9 cellular contexts compared by ENCODE assay signal in the genomic region with DNA sequence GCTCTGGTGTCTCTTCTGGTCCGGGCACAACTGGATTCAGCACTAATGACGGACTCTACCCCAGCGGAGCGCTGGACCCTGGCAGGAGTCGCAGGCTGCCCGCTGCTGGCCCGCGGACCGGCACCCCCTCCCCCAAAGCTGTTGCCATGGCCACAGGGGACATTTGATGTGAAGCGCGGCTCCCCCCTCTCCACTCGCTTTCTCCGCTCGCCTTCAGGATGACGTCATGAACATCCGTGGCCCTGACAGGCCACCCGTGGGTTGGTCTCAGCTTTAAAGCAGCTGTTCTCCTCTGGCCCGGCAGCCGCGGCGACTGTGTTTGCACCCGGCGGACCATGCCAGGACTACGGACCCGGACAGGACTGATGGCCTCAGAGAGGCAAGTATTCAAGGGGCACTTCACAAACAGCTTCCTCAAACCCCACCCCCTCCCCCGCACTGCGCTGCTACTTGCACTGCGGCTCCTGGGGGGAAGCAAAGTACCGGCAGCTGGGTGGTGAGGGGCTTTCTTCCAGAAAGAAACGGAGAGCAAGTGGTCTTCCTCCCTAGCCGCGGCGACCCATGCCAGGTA. TPM values are rescaled to one million over a fixed set of nuclear protein-coding genes. Genes with fewer than 3 reads are reported as not detected.
DNase-seq lines count a peak whose midpoint lies in the region; ATAC-seq and TF ChIP-seq lines count a peak whose summit lies in the region.
"Had no signal": no experiment of that assay in that cellular context is flagged by ENCODE, and none has a peak within 500 bp of the region (broad histone marks: within the 10 kb centered on the region; RNA-seq: fewer than 3 reads in every experiment).

No MANE protein-coding gene starts in this region.

- H4K20me1 ChIP-seq in GM23248 (ENCODE audit: insufficient read depth), result no peaks in the 10 kb centered on the region

- H3F3A ChIP-seq in GM23248 (ENCODE audit: insufficient read depth), result no peaks in the 10 kb centered on the region

- H3K9ac ChIP-seq in GM23248, result no peak overlapping the region

- peak in 1 of 2 donors; percentile 20 for DNase-seq in cardiac muscle cell (ENCODE audit: low read depth in 1 of 2, low spot score in 1 of 2)
- no peak for DNase-seq in left ventricle myocardium superior
- no peak for DNase-seq in WTC11 (ENCODE audit: low spot score)
- peak; percentile 27 for DNase-seq in medulla oblongata (ENCODE audit: extremely low spot score)
- DNase-seq in thoracic aorta (ENCODE audit: low spot score), result no peak
- DNase-seq in effector CD4-positive, alpha-beta T cell, result no peak
- DNase-seq in GM23248, result no peak
- DNase-seq: activated naive CD4-positive, alpha-beta T cell treated with anti-CD3 and anti-CD28 coated beads, Interleukin-2, amount 50 U/mL, for 16 hours had no signal

- in situ Hi-C loops in GM23248 (cut with MboI), result no loop called here

- H3K27me3 Mint-ChIP-seq in WTC11 (ENCODE audit: low read depth), result peaks cover 75% of the 10 kb centered on the region

- H3K36me3 Mint-ChIP-seq in WTC11, result no peaks in the 10 kb centered on the region

- H3K9me3 ChIP-seq in cardiac muscle cell (ENCODE audit: low read depth) (no peaks in the 10 kb centered on the region), thoracic aorta (no peaks in the 10 kb centered on the region), GM23248 (ENCODE audit: low read depth) (no peaks in the 10 kb centered on the region)

- no peaks in the 10 kb centered on the region for H3K9me2 ChIP-seq in GM23248 (ENCODE audit: insufficient read depth)

- POLR2A ChIA-PET in WTC11 (lab: Charles Lee), result interaction anchor here (0.5 kb wide), 1 partner anchor 602 kb away, joined by 6 read pairs; no protein-coding TSS in a partner anchor

- H3K4me3 ChIP-seq in cardiac muscle cell, result peak overlapping the region; percentile 19
- peak overlapping the region; percentile 14 for H3K4me3 ChIP-seq in thoracic aorta
- H3K4me3 ChIP-seq in GM23248, result no peak overlapping the region

- H3K9me3 Mint-ChIP-seq in WTC11, result no peaks in the 10 kb centered on the region

- H3K27me3 ChIP-seq in cardiac muscle cell (peaks cover 78% of the 10 kb centered on the region), thoracic aorta (replicated peaks; ENCODE audit: insufficient read depth) (peaks cover 20% of the 10 kb centered on the region), GM23248 (replicated peaks; ENCODE audit: insufficient read depth) (peaks cover 45% of the 10 kb centered on the region)

- H2AFZ ChIP-seq in GM23248, result no peak overlapping the region

- no peak overlapping the region for H3K27ac ChIP-seq in cardiac muscle cell
- H3K27ac ChIP-seq in thoracic aorta, result no peak overlapping the region
- no peak overlapping the region for H3K27ac ChIP-seq in GM23248

- 2 to 4% methylated on average over 28 to 33 of the region's 33 CpGs for WGBS in GM23248 (ENCODE audit: low coverage in 1 of 2, low lambda C conversion rate in 2 of 2, missing lambda C conversion rate in 2 of 2), 2 experiments

- no peak overlapping the region for H3K4me2 ChIP-seq in GM23248 (ENCODE audit: unreplicated experiment)

- no peak for TF ChIP-seq CTCF in cardiac muscle cell (IDR thresholded peaks at IDR 0.05; ENCODE audit: low read depth, low read length)
- no peak for TF ChIP-seq CTCF in WTC11 (IDR thresholded peaks at IDR 0.05)
- TF ChIP-seq CTCF in thoracic aorta (IDR thresholded peaks at IDR 0.05), result no peak

- intact Hi-C loops in left ventricle myocardium superior (cut with micrococcal nuclease), result no loop called here

- no peaks in the 10 kb centered on the region for H3K36me3 ChIP-seq in cardiac muscle cell
- H3K36me3 ChIP-seq in thoracic aorta, result no peaks in the 10 kb centered on the region
- H3K36me3 ChIP-seq in GM23248 (ENCODE audit: low read depth), result no peaks in the 10 kb centered on the region

- H3K79me2 ChIP-seq in GM23248 (ENCODE audit: insufficient read depth), result no peaks in the 10 kb centered on the region

- peaks cover 13% of the 10 kb centered on the region for H3K4me1 ChIP-seq in cardiac muscle cell (ENCODE audit: low read depth)
- H3K4me1 ChIP-seq in thoracic aorta (ENCODE audit: control insufficient read depth in 1 of 2, low read depth in 2 of 2), result peaks cover 0 to 19% of the 10 kb centered on the region in 2 donors
- no peaks in the 10 kb centered on the region for H3K4me1 ChIP-seq in GM23248 (ENCODE audit: insufficient read depth)

- H3K4me3 Mint-ChIP-seq in WTC11, result peak overlapping the region; percentile 71

- H3K4me1 Mint-ChIP-seq in WTC11, result peaks cover 51% of the 10 kb centered on the region

- CTCF ChIA-PET in WTC11 (lab: Charles Lee), result interaction anchor here (1.1 to 1.5 kb wide), 2 partner anchors 9 to 116 kb away, joined by 5 to 13 read pairs; no protein-coding TSS in a partner anchor

- H3K27ac Mint-ChIP-seq in WTC11, result no peak overlapping the region

- ATAC-seq in left ventricle myocardium superior, result no peak
- peak; percentile 18 for ATAC-seq in WTC11
- ATAC-seq in thoracic aorta (ENCODE audit: insufficient number of reproducible peaks, low FRiP score, low read depth), result no peak
- no peak for ATAC-seq in HG02840 (IDR thresholded peaks at IDR 0.05; ENCODE audit: low FRiP score, unreplicated experiment)

TF ChIP-seq in WTC11, 78 proteins besides CTCF, POLR2A, EP300 and RAD21 (continues in another document):
- TF ChIP-seq CBFB (CRISPR knock-in tag; IDR thresholded peaks at IDR 0.05; ENCODE audit: low read depth) (no peak), NR3C1 (CRISPR knock-in tag; conservative IDR thresholded peaks at IDR 0.05; ENCODE audit: low read depth) (no peak), RORB (CRISPR knock-in tag; IDR thresholded peaks at IDR 0.05) (no peak), NR1H2 (CRISPR knock-in tag; IDR thresholded peaks at IDR 0.05) (no peak), FOXJ3 (CRISPR knock-in tag; IDR thresholded peaks at IDR 0.05; ENCODE audit: borderline replicate concordance) (no peak), ETV6 (CRISPR knock-in tag; IDR thresholded peaks at IDR 0.05) (no peak)
- TF ChIP-seq, protein P1, sequence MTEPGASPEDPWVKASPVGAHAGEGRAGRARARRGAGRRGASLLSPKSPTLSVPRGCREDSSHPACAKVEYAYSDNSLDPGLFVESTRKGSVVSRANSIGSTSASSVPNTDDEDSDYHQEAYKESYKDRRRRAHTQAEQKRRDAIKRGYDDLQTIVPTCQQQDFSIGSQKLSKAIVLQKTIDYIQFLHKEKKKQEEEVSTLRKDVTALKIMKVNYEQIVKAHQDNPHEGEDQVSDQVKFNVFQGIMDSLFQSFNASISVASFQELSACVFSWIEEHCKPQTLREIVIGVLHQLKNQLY (CRISPR knock-in tag; IDR thresholded peaks at IDR 0.05), result no peak
- TF ChIP-seq, protein P2, sequence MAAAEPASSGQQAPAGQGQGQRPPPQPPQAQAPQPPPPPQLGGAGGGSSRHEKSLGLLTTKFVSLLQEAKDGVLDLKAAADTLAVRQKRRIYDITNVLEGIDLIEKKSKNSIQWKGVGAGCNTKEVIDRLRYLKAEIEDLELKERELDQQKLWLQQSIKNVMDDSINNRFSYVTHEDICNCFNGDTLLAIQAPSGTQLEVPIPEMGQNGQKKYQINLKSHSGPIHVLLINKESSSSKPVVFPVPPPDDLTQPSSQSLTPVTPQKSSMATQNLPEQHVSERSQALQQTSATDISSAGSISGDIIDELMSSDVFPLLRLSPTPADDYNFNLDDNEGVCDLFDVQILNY (CRISPR knock-in tag; IDR thresholded peaks at IDR 0.05), result no peak
- TF ChIP-seq, protein P3, sequence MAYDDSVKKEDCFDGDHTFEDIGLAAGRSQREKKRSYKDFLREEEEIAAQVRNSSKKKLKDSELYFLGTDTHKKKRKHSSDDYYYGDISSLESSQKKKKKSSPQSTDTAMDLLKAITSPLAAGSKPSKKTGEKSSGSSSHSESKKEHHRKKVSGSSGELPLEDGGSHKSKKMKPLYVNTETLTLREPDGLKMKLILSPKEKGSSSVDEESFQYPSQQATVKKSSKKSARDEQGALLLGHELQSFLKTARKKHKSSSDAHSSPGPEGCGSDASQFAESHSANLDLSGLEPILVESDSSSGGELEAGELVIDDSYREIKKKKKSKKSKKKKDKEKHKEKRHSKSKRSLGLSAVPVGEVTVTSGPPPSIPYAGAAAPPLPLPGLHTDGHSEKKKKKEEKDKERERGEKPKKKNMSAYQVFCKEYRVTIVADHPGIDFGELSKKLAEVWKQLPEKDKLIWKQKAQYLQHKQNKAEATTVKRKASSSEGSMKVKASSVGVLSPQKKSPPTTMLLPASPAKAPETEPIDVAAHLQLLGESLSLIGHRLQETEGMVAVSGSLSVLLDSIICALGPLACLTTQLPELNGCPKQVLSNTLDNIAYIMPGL (CRISPR knock-in tag; IDR thresholded peaks at IDR 0.05), result no peak

RNA-seq across cellular contexts. Expression of a gene that starts 16.7 kb away (rescaled TPM):
- 34.0 and 53.6 TPM in 2 replicates for total RNA-seq in cardiac muscle cell
- 19.7 and 20.9 TPM in 2 replicates for polyA plus RNA-seq in cardiac muscle cell
- 9.8 TPM for total RNA-seq in left ventricle myocardium superior
- total RNA-seq in WTC11 (2021), result 118 to 183 TPM (median 125 TPM) in 3 replicates
- total RNA-seq in thoracic aorta, result 10 to 100 TPM; 36.0 to 36.3 TPM
- total RNA-seq in GM23248 (2014; rRNA removed; shearing (Covaris generic)), result 35.9 and 49.1 TPM in 2 replicates
- polyA plus RNA-seq in GM23248 (2016; fragmentation: Nextera tagmentation; extraction: Ambion mirVana), result 22.3 and 23.9 TPM in 2 replicates

RNA-seq across cellular contexts. Expression of a gene that starts 34.4 kb away (rescaled TPM):
- total RNA-seq in cardiac muscle cell (0.69 and 1.3 TPM in 2 replicates), left ventricle myocardium superior (3.6 TPM), WTC11 (2021) (3.8 to 5.6 TPM (median 4.5 TPM) in 3 replicates), thoracic aorta (10 to 100 TPM; 16.2 to 32.1 TPM)
- polyA plus RNA-seq in cardiac muscle cell (not detected in 2 replicates), GM23248 (2016; fragmentation: Nextera tagmentation; extraction: Ambion mirVana) (0.93 and 1.4 TPM in 2 replicates)
- total RNA-seq in GM23248 (2014; rRNA removed; shearing (Covaris generic)), result not detected in 2 replicates

RNA-seq across cellular contexts. Expression of a gene that starts 58.0 kb away (rescaled TPM):
- 12.7 and 18.0 TPM in 2 replicates for total RNA-seq in cardiac muscle cell
- 10.6 and 13.6 TPM in 2 replicates for polyA plus RNA-seq in cardiac muscle cell
- total RNA-seq in left ventricle myocardium superior, result 7.6 TPM
- 5.8 to 6.1 TPM (median 6.1 TPM) in 3 replicates for total RNA-seq in WTC11 (2021)
- total RNA-seq in thoracic aorta, result 1 to 10 TPM; 6.0 to 8.5 TPM
- total RNA-seq in GM23248 (2014; rRNA removed; shearing (Covaris generic)), result 10.2 and 10.4 TPM in 2 replicates
- polyA plus RNA-seq in GM23248 (2016; fragmentation: Nextera tagmentation; extraction: Ambion mirVana), result 5.1 and 5.5 TPM in 2 replicates
